In genomic region chr9:16106211-16106610, GRCh38 we compare ENCODE assay signal across 16 cellular contexts.
"Had no signal": no experiment of that assay in that cellular context is flagged by ENCODE, and none has a peak within 500 bp of the region (broad histone marks: within the 10 kb centered on the region; RNA-seq: fewer than 3 reads in every experiment).

No MANE protein-coding gene starts in this region.

- H3K27ac ChIP-seq: gastrocnemius medialis, psoas muscle, sigmoid colon had no signal

- H3K36me3 ChIP-seq: gastrocnemius medialis, sigmoid colon had no signal

- H3K27me3 ChIP-seq: gastrocnemius medialis, sigmoid colon had no signal

- H3K9me3 ChIP-seq: gastrocnemius medialis, psoas muscle, sigmoid colon had no signal

- H3K4me3 ChIP-seq: gastrocnemius medialis, psoas muscle, sigmoid colon had no signal

- ATAC-seq: activated CD4-positive, alpha-beta T cell treated with anti-CD3 and anti-CD28 coated beads for 36 hours; activated CD8-positive, alpha-beta T cell treated with anti-CD3 and anti-CD28 coated beads for 36 hours; activated T-cell treated with anti-CD3 and anti-CD28 coated beads, Interleukin-2, amount 50 U/mL, for 72 hours; gastrocnemius medialis; psoas muscle; stimulated activated naive B cell treated with anti-CD40 and anti-IgM and Interleukin-4, amounts not matched to agents 10 μg/mL and 1 μg/mL and 100 μg/mL, for 72 hours; T-cell had no signal

- H3K4me1 ChIP-seq: psoas muscle had no signal

- DNase-seq: activated CD4-positive, alpha-beta T cell treated with anti-CD3 and anti-CD28 coated beads for 36 hours; activated CD8-positive, alpha-beta memory T cell treated with anti-CD3 and anti-CD28 coated beads, Interleukin-2, amount 50 U/mL, for 4 hours; activated CD8-positive, alpha-beta T cell treated with anti-CD3 and anti-CD28 coated beads for 36 hours; activated naive CD8-positive, alpha-beta T cell treated with anti-CD3 and anti-CD28 coated beads, Interleukin-2, amount 10 ng/mL, durations not matched to agents 7 days and 5 days; activated T-cell treated with anti-CD3 and anti-CD28 coated beads, Interleukin-2, amount 50 U/mL, for 72 hours; anterior cingulate cortex; gastrocnemius medialis; midbrain; occipital lobe; psoas muscle; sigmoid colon; stimulated activated CD4-positive, alpha-beta T cell treated with anti-CD3 and anti-CD28 coated beads, Interleukin-2, amount 100 ng/mL, for 24 hours; stimulated activated naive B cell treated with anti-CD40 and anti-IgM and Interleukin-4, amounts not matched to agents 10 μg/mL and 1 μg/mL and 100 μg/mL, for 72 hours; T-cell; T1000; trophoblast cell had no signal
